ENCODE assay signal across 23 cellular contexts in genomic region chr7:108575156-108575555, GRCh38.
"Had no signal": no experiment of that assay in that cellular context is flagged by ENCODE, and none has a peak within 500 bp of the region (broad histone marks: within the 10 kb centered on the region; RNA-seq: fewer than 3 reads in every experiment).

No MANE protein-coding gene starts in this region.

- DNase-seq: Karpas-422, KG1, MG63, NCI-H1092, NCI-H1105 treated with DMSO at 0.1 percent for 48 hours, NCI-H1417 treated with DMSO at 0.1 percent for 48 hours, NCI-H146, NCI-H1694 treated with DMSO at 0.1 percent for 48 hours, NCI-H1930, NCI-H2081, NCI-H2107, NCI-H2227 treated with DMSO at 0.1 percent for 48 hours, NCI-H524, NCI-H526 treated with DMSO at 0.1 percent for 48 hours, NCI-H748 treated with DMSO at 0.1 percent for 48 hours, Right ventricle myocardium superior, RPMI8226, SIG-M5 had no signal

- H3K27ac ChIP-seq: HL-60, SJSA1, SK-N-MC had no signal

- H3K27me3 ChIP-seq: MG63, SJSA1 had no signal

- FAIRE-seq: HTR-8/SVneo, RCC 7860 had no signal

- H3K4me3 ChIP-seq: MG63, SJSA1, SK-N-MC had no signal

- H3K9me3 ChIP-seq: MG63, SJSA1 had no signal

- H3K4me1 ChIP-seq: SJSA1 had no signal
